8 cellular contexts compared by ENCODE assay signal in genomic region chr7:21945374-21946227, GRCh38. TPM values are rescaled to one million over a fixed set of nuclear protein-coding genes. Genes with fewer than 3 reads are reported as not detected.
DNase-seq lines count a peak whose midpoint lies in the region; ATAC-seq, FAIRE-seq and TF ChIP-seq lines count a peak whose summit lies in the region.

Gene CDCA7L, minus strand, starts transcription at chr7:21945899. Its CDS starts 95 bp downstream, at chr7:21945804.

- H3K36me3 ChIP-seq in HepG2 (replicated peaks in 1 of 2; ENCODE audit: control insufficient read depth in 1 of 2, insufficient read depth in 2 of 2, low read length in 2 of 2), result no peaks in the 10 kb centered on the region

- H3K27me3 ChIP-seq in AG04450 (ENCODE audit: control insufficient read depth, insufficient read depth, low read length) (no peaks in the 10 kb centered on the region), HepG2 (ENCODE audit: control insufficient read depth in 1 of 2, insufficient read depth in 2 of 2, low read length in 2 of 2) (peaks cover 0 to 7% of the 10 kb centered on the region in 2 experiments; a peak in 2 of 5 replicates)

- TSS peak; percentile 55 for BruUV-seq in HepG2 (replicated peaks; lab: Mats Ljungman, UMichigan)

- TF ChIP-seq POLR2A in HepG2 (IDR thresholded peaks at IDR 0.05; ENCODE audit: insufficient read depth in 1 of 2, low read depth in 2 of 2, low read length in 2 of 2), result no peak

- TF ChIP-seq RAD21 in HepG2 (CRISPR knock-in tag; IDR thresholded peaks at IDR 0.05), result no peak

- DNase-seq in AG04450 (ENCODE audit: low read depth, low spot score), result no peak
- peak; percentile 85 for DNase-seq in NCI-H2171 treated with DMSO at 0.1 percent for 48 hours (lab: John Stamatoyannopoulos, UW)
- peak; percentile 45 to 46 for DNase-seq in activated CD4-positive, alpha-beta T cell treated with anti-CD3 and anti-CD28 coated beads for 4 hours
- DNase-seq in HepG2 (ENCODE audit: low spot score), result no peak
- peak; percentile 65 for DNase-seq in stimulated activated CD4-positive, alpha-beta T cell treated with anti-CD3 and anti-CD28 coated beads, Interleukin-4, amount 100 ng/mL, for 24 hours

- H3K4me1 Mint-ChIP-seq in dendritic cell treated with granulocyte-macrophage colony-stimulating factor and Interleukin-4, amounts not matched to agents 40 ng/mL and 50 ng/mL, for 4 days (ENCODE audit: low read depth), result peaks cover 66% of the 10 kb centered on the region

- no peaks in the 10 kb centered on the region for H3K4me1 ChIP-seq in HepG2 (ENCODE audit: insufficient read depth, low read length)

- H3K9me3 ChIP-seq in AG04450 (ENCODE audit: control insufficient read depth, insufficient read depth, low read length) (no peaks in the 10 kb centered on the region), HepG2 (ENCODE audit: low read length) (no peaks in the 10 kb centered on the region)

- CTCF ChIA-PET in AG04450 (lab: Charles Lee), result interaction anchor here (0.7 kb wide), 1 partner anchor 21 kb away, joined by 3 read pairs; no protein-coding TSS in a partner anchor
- CTCF ChIA-PET in HepG2 (lab: Yijun Ruan, JAX; ENCODE audit: low intra/inter-chr PET ratio, low total read pairs), result no interaction called here

- H3K4me3 ChIP-seq in AG04450 (ENCODE audit: low read depth, low read length), result peak within 1 kb of the TSS; percentile 80
- peak within 1 kb of the TSS in 2 of 3 experiments; percentile 31 to 40; a peak in 4 of 6 replicates for H3K4me3 ChIP-seq in HepG2 (replicated peaks in 1 of 3; ENCODE audit: insufficient read depth in 1 of 3, low read depth in 2 of 3, low read length in 3 of 3)

- peaks cover 6% of the 10 kb centered on the region for H3K36me3 Mint-ChIP-seq in dendritic cell treated with granulocyte-macrophage colony-stimulating factor and Interleukin-4, amounts not matched to agents 40 ng/mL and 50 ng/mL, for 4 days (ENCODE audit: low read depth)

- POLR2A ChIA-PET in AG04450 (lab: Yijun Ruan, JAX) (interaction anchor here (0.5 to 1.5 kb wide), 4 partner anchors 9 to 518 kb away, joined by 3 to 11 read pairs (median 6); partner anchors contain the start of gene SP4), HepG2 (lab: Yijun Ruan, JAX) (no interaction called here)

- H3K27ac ChIP-seq in AG04450 (ENCODE audit: low read depth, low read length) (peak within 1 kb of the TSS; percentile 77), HepG2 (ENCODE audit: extremely low read length, insufficient read depth, low read length) (no peak within 1 kb of the TSS)

- H3K9me3 Mint-ChIP-seq in dendritic cell treated with granulocyte-macrophage colony-stimulating factor and Interleukin-4, amounts not matched to agents 40 ng/mL and 50 ng/mL, for 4 days, result no peaks in the 10 kb centered on the region

- H3K27me3 Mint-ChIP-seq in dendritic cell treated with granulocyte-macrophage colony-stimulating factor and Interleukin-4, amounts not matched to agents 40 ng/mL and 50 ng/mL, for 4 days, result peaks cover 1% of the 10 kb centered on the region

- peak within 1 kb of the TSS; percentile 91 for H3K4me3 Mint-ChIP-seq in dendritic cell treated with granulocyte-macrophage colony-stimulating factor and Interleukin-4, amounts not matched to agents 40 ng/mL and 50 ng/mL, for 4 days

- 31% methylated on average over 27 of the region's 86 CpGs for WGBS in HepG2 (ENCODE audit: low lambda C conversion rate)

- H2AFZ ChIP-seq in HepG2 (ENCODE audit: low read length), result no peak within 1 kb of the TSS

- H3K27ac Mint-ChIP-seq in dendritic cell treated with granulocyte-macrophage colony-stimulating factor and Interleukin-4, amounts not matched to agents 40 ng/mL and 50 ng/mL, for 4 days, result peak within 1 kb of the TSS; percentile 88

- H3K4me2 ChIP-seq in HepG2 (ENCODE audit: low read depth, low read length), result peak within 1 kb of the TSS; percentile 43

- ATAC-seq in GM18868 (IDR thresholded peaks at IDR 0.05; ENCODE audit: unreplicated experiment) (peak; percentile 79), HG03097 (IDR thresholded peaks at IDR 0.05; ENCODE audit: low FRiP score, unreplicated experiment) (peak; percentile 79), HepG2 (peak; percentile 88)

- H3K9ac ChIP-seq in HepG2 (ENCODE audit: insufficient read depth, low read depth, low read length), result no peak within 1 kb of the TSS

- TF ChIP-seq CTCF in AG04450 (IDR thresholded peaks at IDR 0.05; ENCODE audit: low read depth, low read length) (no peak), HepG2 (CRISPR knock-in tag; IDR thresholded peaks at IDR 0.05) (no peak)

- intact Hi-C loops in dendritic cell treated with granulocyte-macrophage colony-stimulating factor and Interleukin-4, amounts not matched to agents 40 ng/mL and 50 ng/mL, for 4 days (cut with micrococcal nuclease), result loop anchor here (10.0 kb wide), 1 partner anchor 51 kb away; no protein-coding TSS in a partner anchor
- intact Hi-C loops in HepG2 (cut with micrococcal nuclease; ENCODE audit: unreplicated experiment), result no loop called here

- H3K79me2 ChIP-seq in HepG2 (ENCODE audit: insufficient read depth, low read length), result no peaks in the 10 kb centered on the region

- TF ChIP-seq EP300 in HepG2 (IDR thresholded peaks at IDR 0.05; ENCODE audit: low read depth in 2 of 2, low read length in 2 of 2) (no peak), HepG2 (CRISPR knock-in tag; IDR thresholded peaks at IDR 0.05; ENCODE audit: borderline replicate concordance) (no peak)

- in situ Hi-C loops in HepG2 (cut with HindIII; ENCODE audit: extremely low pct_ligation_motif_present, low pct_unique_long_range_greater_than_20kb), result no loop called here

- no peak for FAIRE-seq in HepG2 (lab: Jason Lieb, UNC)

- no peaks in the 10 kb centered on the region for H4K20me1 ChIP-seq in HepG2 (ENCODE audit: insufficient read depth, low read length)

TF ChIP-seq in HepG2, 621 proteins besides CTCF, POLR2A, EP300 and RAD21 (continues in another document):
- TF ChIP-seq PREB (CRISPR knock-in tag; IDR thresholded peaks at IDR 0.05) (no peak), NFE2L1 (CRISPR knock-in tag; IDR thresholded peaks at IDR 0.05; ENCODE audit: borderline replicate concordance) (no peak), MAFK (conservative IDR thresholded peaks at IDR 0.05 in 1 of 2, IDR thresholded peaks at IDR 0.05 in 1 of 2; ENCODE audit: low read length in 2 of 2) (no peak), FOXO1 (CRISPR knock-in tag; IDR thresholded peaks at IDR 0.05) (no peak), PHF5A (CRISPR knock-in tag; IDR thresholded peaks at IDR 0.05; ENCODE audit: low read depth, unreplicated experiment) (no peak), ZFP90 (CRISPR knock-in tag; IDR thresholded peaks at IDR 0.05; ENCODE audit: borderline replicate concordance) (no peak), TIGD3 (CRISPR knock-in tag; IDR thresholded peaks at IDR 0.05; ENCODE audit: borderline replicate concordance) (no peak), ZNF839 (CRISPR knock-in tag; IDR thresholded peaks at IDR 0.05; ENCODE audit: borderline replicate concordance) (no peak), ZNF556 (CRISPR knock-in tag; IDR thresholded peaks at IDR 0.05; ENCODE audit: borderline replicate concordance) (no peak)

RNA-seq across cellular contexts. Expression of gene CDCA7L, which starts in this region (rescaled TPM):
- polyA plus RNA-seq in AG04450 (2011; rRNA removed) (23.9 and 28.1 TPM in 2 replicates), HepG2 (2011; rRNA removed) (3.7 and 4.2 TPM in 2 replicates)
- polyA minus RNA-seq in AG04450 (2011; rRNA and poly(A)+ RNA removed), result 44.5 and 54.1 TPM in 2 replicates
- total RNA-seq in HepG2 (2016; rRNA removed; fragmentation: Illumina TruSeq; extraction: Trizol), result 2.7 and 3.4 TPM in 2 replicates
- 1.1 TPM in 2 replicates for total RNA-seq in HepG2 (2016; cell fraction: cytosol; rRNA removed; fragmentation: Illumina TruSeq; extraction: Trizol; ENCODE audit: low read depth)
- total RNA-seq in HepG2 (2016; cell fraction: insoluble cytoplasmic fraction; rRNA removed; fragmentation: Illumina TruSeq; extraction: Trizol), result 2.4 and 3.7 TPM in 2 replicates
- total RNA-seq in HepG2 (2016; cell fraction: membrane; rRNA removed; fragmentation: Illumina TruSeq; extraction: Trizol), result 2.4 and 2.7 TPM in 2 replicates
- 2.5 and 2.8 TPM in 2 replicates for total RNA-seq in HepG2 (2016; cell fraction: nucleus; rRNA removed; fragmentation: Illumina TruSeq; extraction: Trizol)
- polyA plus RNA-seq in HepG2 (2011; cell fraction: cytosol; rRNA removed), result 4.0 and 4.2 TPM in 2 replicates
- 3.2 and 3.5 TPM in 2 replicates for polyA plus RNA-seq in HepG2 (2011; cell fraction: nucleus; rRNA removed)
- polyA plus RNA-seq in HepG2 (2012), result 2.1 and 4.3 TPM in 2 replicates
- polyA plus RNA-seq in HepG2 (2016; cell fraction: cytosol; fragmentation: Illumina TruSeq; extraction: Trizol; ENCODE audit: low read depth), result 0.18 and 0.43 TPM in 2 replicates
- 3.2 and 4.3 TPM in 2 replicates for polyA plus RNA-seq in HepG2 (2016; cell fraction: insoluble cytoplasmic fraction; fragmentation: Illumina TruSeq; extraction: Trizol; ENCODE audit: low read depth)
- 1.4 and 1.6 TPM in 2 replicates for polyA plus RNA-seq in HepG2 (2016; cell fraction: membrane; fragmentation: Illumina TruSeq; extraction: Trizol; ENCODE audit: low read depth)
- 3.5 and 3.7 TPM in 2 replicates for polyA plus RNA-seq in HepG2 (2016; cell fraction: nucleus; fragmentation: Illumina TruSeq; extraction: Trizol; ENCODE audit: insufficient read depth, low read depth)
- 7.5 and 120 TPM in 2 replicates for polyA minus RNA-seq in HepG2 (2011; rRNA and poly(A)+ RNA removed; ENCODE audit: low replicate concordance)
- 4.8 and 6.8 TPM in 2 replicates for polyA minus RNA-seq in HepG2 (2011; cell fraction: cytosol; rRNA and poly(A)+ RNA removed)
- 6.8 and 8.5 TPM in 2 replicates for polyA minus RNA-seq in HepG2 (2011; cell fraction: nucleus; rRNA and poly(A)+ RNA removed)

Comparison
In these comparisons a context has a peak if more than half of its experiments do, and no peak if none do; other contexts are left out.
1. DNase-seq: peak in NCI-H2171 treated with DMSO at 0.1 percent for 48 hours (single experiment), activated CD4-positive, alpha-beta T cell treated with anti-CD3 and anti-CD28 coated beads for 4 hours (2 of 2) and stimulated activated CD4-positive, alpha-beta T cell treated with anti-CD3 and anti-CD28 coated beads, Interleukin-4, amount 100 ng/mL, for 24 hours (single experiment); none in AG04450 (single experiment) and HepG2 (single experiment).
2. Peak in every context shown above with its lines, with median percentiles within 50 percentile points of each other: ATAC-seq.